In the genomic region with DNA sequence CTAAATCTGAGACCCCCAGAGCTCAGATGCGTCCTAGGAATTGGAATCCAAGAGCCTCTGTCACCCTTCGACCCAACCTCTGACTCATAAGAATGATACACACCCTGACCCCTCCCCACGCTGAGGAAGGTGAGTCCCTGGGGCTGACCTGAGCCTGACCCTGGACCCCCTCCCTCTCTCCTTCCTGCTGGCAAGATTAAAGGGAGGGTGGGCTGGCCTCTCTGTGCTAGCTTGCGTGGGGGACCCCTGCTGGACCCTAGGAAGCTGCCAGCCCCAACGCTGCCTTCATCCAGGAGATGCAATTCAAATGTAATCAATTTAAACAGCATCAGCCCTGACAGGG, we compare ENCODE assay signal across 1 cellular context.
TF ChIP-seq lines count a peak whose summit lies in the region.

No MANE protein-coding gene starts in this region.

TF ChIP-seq in IMR-90, 13 proteins besides CTCF, POLR2A, EP300 and RAD21:
- TF ChIP-seq, protein P1, sequence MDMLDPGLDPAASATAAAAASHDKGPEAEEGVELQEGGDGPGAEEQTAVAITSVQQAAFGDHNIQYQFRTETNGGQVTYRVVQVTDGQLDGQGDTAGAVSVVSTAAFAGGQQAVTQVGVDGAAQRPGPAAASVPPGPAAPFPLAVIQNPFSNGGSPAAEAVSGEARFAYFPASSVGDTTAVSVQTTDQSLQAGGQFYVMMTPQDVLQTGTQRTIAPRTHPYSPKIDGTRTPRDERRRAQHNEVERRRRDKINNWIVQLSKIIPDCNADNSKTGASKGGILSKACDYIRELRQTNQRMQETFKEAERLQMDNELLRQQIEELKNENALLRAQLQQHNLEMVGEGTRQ (IDR thresholded peaks at IDR 0.05; ENCODE audit: low read depth, low read length): no peak
- TF ChIP-seq MXI1 (IDR thresholded peaks at IDR 0.05; ENCODE audit: borderline replicate concordance, low read depth, low read length): no peak
- TF ChIP-seq RFX5 (IDR thresholded peaks at IDR 0.05; ENCODE audit: low read depth, low read length): no peak
